ENCODE assay signal across 8 cellular contexts in genomic region chr13:28100149-28101121, GRCh38. TPM values are rescaled to one million over a fixed set of nuclear protein-coding genes. Genes with fewer than 3 reads are reported as not detected.
DNase-seq lines count a peak whose midpoint lies in the region; ATAC-seq and TF ChIP-seq lines count a peak whose summit lies in the region.

Gene FLT3, minus strand, starts transcription at chr13:28100576. Its CDS starts 66 bp downstream, at chr13:28100510.

- H3K36me3 ChIP-seq in SU-DHL-6 (ENCODE audit: low read length), result no peaks in the 10 kb centered on the region

- H3K9me3 ChIP-seq in SU-DHL-6 (ENCODE audit: insufficient read depth, low read length), result no peaks in the 10 kb centered on the region

- H3K27me3 ChIP-seq in SU-DHL-6 (ENCODE audit: low read length), result no peaks in the 10 kb centered on the region

- H3K9me3 Mint-ChIP-seq in stimulated activated naive CD8-positive, alpha-beta T cell treated with anti-CD3 and anti-CD28 coated beads, Interleukin-15, Interleukin-2, amounts not matched to agents 100 ng/mL and 50 ng/mL, for 24 hours, result no peaks in the 10 kb centered on the region

- no peaks in the 10 kb centered on the region for H3K79me2 ChIP-seq in SU-DHL-6 (ENCODE audit: insufficient read depth, low read length)

- no peak within 1 kb of the TSS for H3K4me3 ChIP-seq in SU-DHL-6 (ENCODE audit: insufficient read depth, low read length, poor library complexity, severe bottlenecking)

- no peak for ATAC-seq in GM21576 (IDR thresholded peaks at IDR 0.05; ENCODE audit: unreplicated experiment)

- no peaks in the 10 kb centered on the region for H3K36me3 Mint-ChIP-seq in stimulated activated naive CD8-positive, alpha-beta T cell treated with anti-CD3 and anti-CD28 coated beads, Interleukin-15, Interleukin-2, amounts not matched to agents 100 ng/mL and 50 ng/mL, for 24 hours (ENCODE audit: low read depth)

- peak within 1 kb of the TSS; percentile 72 for H3K4me3 Mint-ChIP-seq in stimulated activated naive CD8-positive, alpha-beta T cell treated with anti-CD3 and anti-CD28 coated beads, Interleukin-15, Interleukin-2, amounts not matched to agents 100 ng/mL and 50 ng/mL, for 24 hours

- H4K20me1 ChIP-seq in SU-DHL-6 (ENCODE audit: low read depth, low read length), result no peaks in the 10 kb centered on the region

- peaks cover 62% of the 10 kb centered on the region for H3K27me3 Mint-ChIP-seq in stimulated activated naive CD8-positive, alpha-beta T cell treated with anti-CD3 and anti-CD28 coated beads, Interleukin-15, Interleukin-2, amounts not matched to agents 100 ng/mL and 50 ng/mL, for 24 hours

- DNase-seq in activated naive CD4-positive, alpha-beta T cell treated with Interleukin-2 at 50 U/mL for 16 hours, result peak; percentile 9
- no peak for DNase-seq in activated naive CD4-positive, alpha-beta T cell (lab: John Stamatoyannopoulos, UW)
- DNase-seq in HT1080 (ENCODE audit: low read depth), result peak; percentile 2
- peak; percentile 29 for DNase-seq in dermis blood vessel endothelial cell
- DNase-seq in medulla oblongata (ENCODE audit: extremely low spot score), result peak; percentile 12

- H3K4me1 Mint-ChIP-seq in stimulated activated naive CD8-positive, alpha-beta T cell treated with anti-CD3 and anti-CD28 coated beads, Interleukin-15, Interleukin-2, amounts not matched to agents 100 ng/mL and 50 ng/mL, for 24 hours (ENCODE audit: low read depth), result peaks cover 12% of the 10 kb centered on the region

- TF ChIP-seq CTCF in SU-DHL-6 (IDR thresholded peaks at IDR 0.05; ENCODE audit: insufficient read depth, low read length, poor library complexity, severe bottlenecking), result no peak

- H3K27ac ChIP-seq in SU-DHL-6 (ENCODE audit: low read depth, low read length), result no peak within 1 kb of the TSS

- no peak within 1 kb of the TSS for H3K9ac ChIP-seq in SU-DHL-6 (ENCODE audit: low read length)

- H3K27ac Mint-ChIP-seq in stimulated activated naive CD8-positive, alpha-beta T cell treated with anti-CD3 and anti-CD28 coated beads, Interleukin-15, Interleukin-2, amounts not matched to agents 100 ng/mL and 50 ng/mL, for 24 hours, result no peak within 1 kb of the TSS

- H2AFZ ChIP-seq in SU-DHL-6 (ENCODE audit: low read depth, low read length, severe bottlenecking), result no peak within 1 kb of the TSS

- H3K9me2 ChIP-seq in SU-DHL-6 (replicated peaks; ENCODE audit: insufficient read depth, low read length), result no peaks in the 10 kb centered on the region

- H3K4me2 ChIP-seq in SU-DHL-6 (ENCODE audit: low read depth, low read length, poor library complexity, severe bottlenecking), result peak within 1 kb of the TSS; percentile 30

- no peaks in the 10 kb centered on the region for H3F3A ChIP-seq in SU-DHL-6 (ENCODE audit: insufficient read depth)

RNA-seq across cellular contexts. Expression of gene FLT3, which starts in this region (rescaled TPM):
- not detected in 2 replicates for total RNA-seq in HT1080 (2014; rRNA removed; shearing (Covaris generic))
- polyA plus RNA-seq in HT1080 (2015; cell fraction: cytosol; rRNA removed), result not detected in 2 replicates
- polyA plus RNA-seq in HT1080 (2015; cell fraction: nucleus; rRNA removed), result not detected in 2 replicates
- total RNA-seq in dermis blood vessel endothelial cell, result not detected in 2 replicates

Comparison
In these comparisons a context has a peak if more than half of its experiments do, and no peak if none do; other contexts are left out.
1. DNase-seq: peak in activated naive CD4-positive, alpha-beta T cell treated with Interleukin-2 at 50 U/mL for 16 hours (single experiment) and medulla oblongata (single experiment); none in activated naive CD4-positive, alpha-beta T cell (0 of 4).
2. Peak in DNase-seq in HT1080; RNA of the gene not detected or under 1 TPM.
3. Peak in DNase-seq in dermis blood vessel endothelial cell; RNA of the gene not detected or under 1 TPM.